8 cellular contexts compared by ENCODE assay signal in the genomic region with DNA sequence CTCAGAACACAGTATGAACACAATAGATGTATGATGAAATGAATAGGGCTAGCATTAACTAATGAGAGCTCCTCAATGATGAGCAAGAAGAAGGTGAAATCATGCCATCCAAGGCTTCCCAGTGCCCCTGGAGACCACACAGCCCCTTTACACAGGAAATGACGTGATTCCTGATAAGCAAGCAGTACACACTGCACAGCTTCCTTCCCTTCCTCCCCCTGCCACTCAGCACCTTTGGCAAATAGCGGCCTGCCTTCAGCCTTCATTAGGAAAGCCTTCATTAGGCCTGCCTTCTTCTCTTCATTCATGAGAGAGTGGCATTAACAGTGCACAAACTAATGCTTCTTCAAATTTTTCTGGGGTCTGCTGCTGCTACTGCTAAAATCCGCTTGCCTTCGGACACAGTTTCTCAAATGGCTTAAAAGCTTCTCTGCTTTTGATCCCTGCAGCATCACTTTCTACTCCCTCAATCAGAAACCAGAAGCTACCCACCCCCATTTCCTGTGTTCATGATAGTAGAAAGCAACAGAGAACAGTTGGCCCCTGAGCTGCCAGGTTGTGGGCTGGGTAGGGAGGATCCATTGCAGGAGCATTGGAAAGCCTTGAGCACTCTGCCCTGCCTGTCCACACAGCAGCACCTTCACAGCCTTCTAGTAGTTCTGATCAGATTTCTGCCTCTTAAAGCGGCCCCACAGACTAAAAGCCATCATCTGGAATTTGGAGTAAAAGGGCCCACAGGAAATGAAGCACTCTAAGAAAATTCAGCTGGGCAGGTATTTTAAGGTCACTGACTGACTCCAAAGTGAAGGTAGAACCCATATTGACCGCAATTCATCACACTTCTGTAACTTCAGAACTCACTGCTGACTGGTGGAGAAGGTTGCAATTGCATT.
A peak's percentile ranks its signal among the peaks of the same experiment; 100 is the strongest.
DNase-seq lines count a peak whose midpoint lies in the region; ATAC-seq lines count a peak whose summit lies in the region.

No MANE protein-coding gene starts in this region.

- H3K27me3 Mint-ChIP-seq in stimulated activated naive B cell treated with anti-CD40 and anti-IgM and Interleukin-4, amounts not matched to agents 10 μg/mL and 1 μg/mL and 100 μg/mL, for 72 hours, result no peaks in the 10 kb centered on the region

- no peaks in the 10 kb centered on the region for H3K9me3 Mint-ChIP-seq in stimulated activated naive B cell treated with anti-CD40 and anti-IgM and Interleukin-4, amounts not matched to agents 10 μg/mL and 1 μg/mL and 100 μg/mL, for 72 hours

- peak overlapping the region; percentile 7 to 27 for H3K4me3 Mint-ChIP-seq in stimulated activated naive B cell treated with anti-CD40 and anti-IgM and Interleukin-4, amounts not matched to agents 10 μg/mL and 1 μg/mL and 100 μg/mL, for 72 hours

- DNase-seq in T follicular helper cell (ENCODE audit: low read depth) (peak; percentile 28), dermis blood vessel endothelial cell (peak; percentile 67), SW 1271 (lab: John Stamatoyannopoulos, UW) (no peak), cerebellar cortex (ENCODE audit: low spot score) (no peak), H4 (ENCODE audit: low spot score) (no peak)
- DNase-seq in stimulated activated naive B cell treated with anti-CD40 and anti-IgM and Interleukin-4, amounts not matched to agents 10 μg/mL and 1 μg/mL and 100 μg/mL, for 72 hours, result peak; percentile 11

- H3K27ac Mint-ChIP-seq in stimulated activated naive B cell treated with anti-CD40 and anti-IgM and Interleukin-4, amounts not matched to agents 10 μg/mL and 1 μg/mL and 100 μg/mL, for 72 hours, result peak overlapping the region; percentile 80

- no peaks in the 10 kb centered on the region for H3K36me3 Mint-ChIP-seq in stimulated activated naive B cell treated with anti-CD40 and anti-IgM and Interleukin-4, amounts not matched to agents 10 μg/mL and 1 μg/mL and 100 μg/mL, for 72 hours

- peaks cover 8 to 14% of the 10 kb centered on the region in 2 donors for H3K4me1 Mint-ChIP-seq in stimulated activated naive B cell treated with anti-CD40 and anti-IgM and Interleukin-4, amounts not matched to agents 10 μg/mL and 1 μg/mL and 100 μg/mL, for 72 hours

- ATAC-seq in GM18861 (IDR thresholded peaks at IDR 0.05; ENCODE audit: unreplicated experiment) (peak; percentile 73), HG02642 (IDR thresholded peaks at IDR 0.05; ENCODE audit: poor library complexity, unreplicated experiment) (peak; percentile 73)
- peak; percentile 86 to 91 for ATAC-seq in stimulated activated naive B cell treated with anti-CD40 and anti-IgM and Interleukin-4, amounts not matched to agents 10 μg/mL and 1 μg/mL and 100 μg/mL, for 72 hours (replicated peaks)

Comparison
In these comparisons a context has a peak if more than half of its experiments do, and no peak if none do; other contexts are left out.
1. DNase-seq: peak in T follicular helper cell (single experiment), dermis blood vessel endothelial cell (single experiment) and stimulated activated naive B cell treated with anti-CD40 and anti-IgM and Interleukin-4, amounts not matched to agents 10 μg/mL and 1 μg/mL and 100 μg/mL, for 72 hours (single experiment); none in SW 1271 (0 of 2), cerebellar cortex (single experiment) and H4 (single experiment).
2. Peak in every context shown above with its lines, with median percentiles within 50 percentile points of each other: ATAC-seq.